Comparison of ENCODE assay signal across 8 cellular contexts in genomic region chr16:970766-971581, GRCh38. TPM values are rescaled to one million over a fixed set of nuclear protein-coding genes. Genes with fewer than 3 reads are reported as not detected.
DNase-seq lines count a peak whose midpoint lies in the region; ATAC-seq and TF ChIP-seq lines count a peak whose summit lies in the region.

Gene LMF1 (minus strand): TSS chr16:970984. CDS start chr16:970980, 4 bp downstream.

- no peak within 1 kb of the TSS for H2BK120ac ChIP-seq in IMR-90 (ENCODE audit: low read depth, low read length)

- peak within 1 kb of the TSS; percentile 89 for H3K9ac ChIP-seq in IMR-90 (ENCODE audit: low read depth, low read length)

- H3K4me3 ChIP-seq in IMR-90 (ENCODE audit: insufficient read depth, low read depth, low read length): peak within 1 kb of the TSS; percentile 73

- peak within 1 kb of the TSS; percentile 76 for H3K27ac ChIP-seq in IMR-90 (ENCODE audit: insufficient read depth, low read length)

- no peaks in the 10 kb centered on the region for H3K9me3 Mint-ChIP-seq in activated T-helper 17 cell treated with anti-CD3 and anti-CD28 coated beads, Interleukin-2, amount 50 U/mL, for 72 hours
- H3K9me3 Mint-ChIP-seq in natural killer cell treated with Interleukin-12 subunit alpha and Interleukin-12 subunit beta and Interleukin-15 and Interleukin-18, amount 100 ng/mL, for 72 hours: no peaks in the 10 kb centered on the region

- dilution Hi-C loops in IMR-90 (cut with HindIII; ENCODE audit: low sequenced_read_pairs, unreplicated experiment): no loop called here

- H3K14ac ChIP-seq in IMR-90 (replicated peaks; ENCODE audit: low read depth, low read length): peak within 1 kb of the TSS; percentile 71

- H3K4me1 ChIP-seq in IMR-90 (ENCODE audit: control insufficient read depth, insufficient read depth, low read length): peaks cover 8% of the 10 kb centered on the region

- no peak within 1 kb of the TSS for H2BK20ac ChIP-seq in IMR-90 (ENCODE audit: low read depth, low read length)

- H4K20me1 ChIP-seq in IMR-90 (ENCODE audit: insufficient read depth, low read length): no peaks in the 10 kb centered on the region

- H2BK5ac ChIP-seq in IMR-90 (ENCODE audit: low read depth, low read length, poor library complexity, severe bottlenecking): peak within 1 kb of the TSS; percentile 63

- POLR2A ChIA-PET in IMR-90 (lab: Charles Lee; ENCODE audit: unreplicated experiment): no interaction called here

- CTCF ChIA-PET in IMR-90 (lab: Yijun Ruan, JAX): no interaction called here

- H3K27ac Mint-ChIP-seq in activated T-helper 17 cell treated with anti-CD3 and anti-CD28 coated beads, Interleukin-2, amount 50 U/mL, for 72 hours: no peak within 1 kb of the TSS
- peak within 1 kb of the TSS in 1 of 2 donors; percentile 61 for H3K27ac Mint-ChIP-seq in natural killer cell treated with Interleukin-12 subunit alpha and Interleukin-12 subunit beta and Interleukin-15 and Interleukin-18, amount 100 ng/mL, for 72 hours

- H2BK15ac ChIP-seq in IMR-90 (ENCODE audit: low read depth, low read length): no peak within 1 kb of the TSS; the same call in 2 of the 3 replicates

- BruUV-seq in IMR-90 (replicated peaks; lab: Mats Ljungman, UMichigan): no TSS peak

- peak within 1 kb of the TSS; percentile 70 for H3K4me2 ChIP-seq in IMR-90 (ENCODE audit: low read depth, low read length)

- H4K8ac ChIP-seq in IMR-90 (ENCODE audit: low read depth in 2 of 2, low read length in 2 of 2): peak within 1 kb of the TSS; percentile 65 to 87

- no peak for TF ChIP-seq CTCF in IMR-90 (conservative IDR thresholded peaks at IDR 0.05; ENCODE audit: low read depth, low read length)

- H3K9me3 ChIP-seq in IMR-90 (ENCODE audit: control insufficient read depth, insufficient read depth, low read length): peaks cover 9% of the 10 kb centered on the region; the same call in 1 of the 2 replicates

- 0 out of 2 replicates have a peak within 1 kb of the TSS, but pooled peaks have one; percentile 21 for H3K56ac ChIP-seq in IMR-90 (ENCODE audit: extremely low read depth, insufficient read depth, low read length)

- peaks cover 31% of the 10 kb centered on the region for H3K27me3 ChIP-seq in IMR-90 (ENCODE audit: control insufficient read depth, insufficient read depth, low read length)

- H3K9me1 ChIP-seq in IMR-90 (ENCODE audit: insufficient read depth, low read length): peaks cover 7% of the 10 kb centered on the region

- H2AK9ac ChIP-seq in IMR-90 (replicated peaks; ENCODE audit: low read depth, low read length, poor library complexity): peak within 1 kb of the TSS; percentile 83

- no peak for TF ChIP-seq RAD21 in IMR-90 (IDR thresholded peaks at IDR 0.05; ENCODE audit: low read length)

- peak within 1 kb of the TSS; percentile 52 for H2AK5ac ChIP-seq in IMR-90 (ENCODE audit: low read depth, low read length)

- H3K4ac ChIP-seq in IMR-90 (ENCODE audit: low read depth, low read length): peak within 1 kb of the TSS; percentile 83

- H4K91ac ChIP-seq in IMR-90 (ENCODE audit: insufficient read depth, low read depth, low read length): peak within 1 kb of the TSS; percentile 62

- intact Hi-C loops in IMR-90 (cut with micrococcal nuclease): no loop called here

- ATAC-seq in GM21447 (IDR thresholded peaks at IDR 0.05; ENCODE audit: unreplicated experiment) (peak; percentile 68), IMR-90 (ENCODE audit: low read depth) (peak; percentile 99)
- ATAC-seq in activated T-helper 17 cell treated with anti-CD3 and anti-CD28 coated beads, Interleukin-2, amount 50 U/mL, for 72 hours (replicated peaks): peak; percentile 88
- peak; percentile 95 to 98 for ATAC-seq in natural killer cell treated with Interleukin-12 subunit alpha and Interleukin-12 subunit beta and Interleukin-15 and Interleukin-18, amount 100 ng/mL, for 72 hours

- H3K23ac ChIP-seq in IMR-90 (ENCODE audit: low read depth, low read length): peak within 1 kb of the TSS; percentile 64

- H3K18ac ChIP-seq in IMR-90 (ENCODE audit: low read depth, low read length): no peak within 1 kb of the TSS; the same call in 1 of the 2 replicates

- peaks cover 11% of the 10 kb centered on the region; the same call in 1 of the 2 replicates for H3K36me3 ChIP-seq in IMR-90 (ENCODE audit: control insufficient read depth, insufficient read depth, low read length)

- WGBS in IMR-90 (ENCODE audit: extremely low coverage in 2 of 2, insufficient read length in 1 of 2), 2 experiments: 0% methylated on average over 4 of the region's 71 CpGs; no CpG with 5 or more reads in 1 of the 2 experiments

- peaks cover 11 to 14% of the 10 kb centered on the region in 2 experiments for H3K79me1 ChIP-seq in IMR-90 (ENCODE audit: low read depth in 1 of 2, low read length in 2 of 2)

- H3K36me3 Mint-ChIP-seq in activated T-helper 17 cell treated with anti-CD3 and anti-CD28 coated beads, Interleukin-2, amount 50 U/mL, for 72 hours (ENCODE audit: low read depth): peaks cover 7% of the 10 kb centered on the region
- no peaks in the 10 kb centered on the region for H3K36me3 Mint-ChIP-seq in natural killer cell treated with Interleukin-12 subunit alpha and Interleukin-12 subunit beta and Interleukin-15 and Interleukin-18, amount 100 ng/mL, for 72 hours

- H3K4me3 Mint-ChIP-seq in activated T-helper 17 cell treated with anti-CD3 and anti-CD28 coated beads, Interleukin-2, amount 50 U/mL, for 72 hours: peak within 1 kb of the TSS; percentile 69
- peak within 1 kb of the TSS; percentile 71 for H3K4me3 Mint-ChIP-seq in natural killer cell treated with Interleukin-12 subunit alpha and Interleukin-12 subunit beta and Interleukin-15 and Interleukin-18, amount 100 ng/mL, for 72 hours

- DNase-seq in DMS 273 (lab: John Stamatoyannopoulos, UW; ENCODE audit: unreplicated experiment): peak; percentile 93
- DNase-seq in IMR-90: peak; percentile 79
- peak; percentile 70 for DNase-seq in RPMI7951 (ENCODE audit: low read depth)
- DNase-seq in fibroblast of peridontal ligament (ENCODE audit: extremely low read depth): peak; percentile 79
- DNase-seq in natural killer cell treated with Interleukin-12 subunit alpha and Interleukin-12 subunit beta and Interleukin-15 and Interleukin-18, amount 100 ng/mL, for 72 hours (ENCODE audit: low spot score): peak; percentile 97
- DNase-seq in stimulated activated naive CD4-positive, alpha-beta T cell (lab: John Stamatoyannopoulos, UW): peak; percentile 93 to 99 (median 96)

- peak; percentile 75 for TF ChIP-seq POLR2A in IMR-90 (IDR thresholded peaks at IDR 0.05; ENCODE audit: low read depth, low read length)

- peak within 1 kb of the TSS; percentile 50 for H4K5ac ChIP-seq in IMR-90 (ENCODE audit: low read depth, low read length)

- in situ Hi-C loops in IMR-90 (cut with MboI; ENCODE audit: low sequenced_read_pairs): no loop called here

- peak within 1 kb of the TSS; percentile 100 for H2AFZ ChIP-seq in IMR-90 (replicated peaks; ENCODE audit: low read length, poor library complexity)

- peaks cover 8% of the 10 kb centered on the region for H3K4me1 Mint-ChIP-seq in activated T-helper 17 cell treated with anti-CD3 and anti-CD28 coated beads, Interleukin-2, amount 50 U/mL, for 72 hours
- H3K4me1 Mint-ChIP-seq in natural killer cell treated with Interleukin-12 subunit alpha and Interleukin-12 subunit beta and Interleukin-15 and Interleukin-18, amount 100 ng/mL, for 72 hours (ENCODE audit: low read depth in 2 of 2): peaks cover 11 to 17% of the 10 kb centered on the region in 2 donors

- no peaks in the 10 kb centered on the region for H3K27me3 Mint-ChIP-seq in activated T-helper 17 cell treated with anti-CD3 and anti-CD28 coated beads, Interleukin-2, amount 50 U/mL, for 72 hours
- H3K27me3 Mint-ChIP-seq in natural killer cell treated with Interleukin-12 subunit alpha and Interleukin-12 subunit beta and Interleukin-15 and Interleukin-18, amount 100 ng/mL, for 72 hours: no peaks in the 10 kb centered on the region

TF ChIP-seq in IMR-90, 13 proteins besides CTCF, POLR2A, EP300 and RAD21:
- TF ChIP-seq ELK1 (IDR thresholded peaks at IDR 0.05; ENCODE audit: borderline replicate concordance, low read depth, low read length): no peak
- TF ChIP-seq NFE2L2 (IDR thresholded peaks at IDR 0.05; ENCODE audit: low read depth, low read length): no peak
- TF ChIP-seq FOS (IDR thresholded peaks at IDR 0.05; ENCODE audit: low read depth, low read length): no peak
- TF ChIP-seq RFX5 (IDR thresholded peaks at IDR 0.05; ENCODE audit: low read depth, low read length): no peak
- TF ChIP-seq MXI1 (IDR thresholded peaks at IDR 0.05; ENCODE audit: borderline replicate concordance, low read depth, low read length): 0 out of 2 replicates have a peak, but pooled peaks have one; percentile 31
- TF ChIP-seq CEBPB (IDR thresholded peaks at IDR 0.05; ENCODE audit: low read depth, low read length): no peak
- no peak for TF ChIP-seq USF2 (IDR thresholded peaks at IDR 0.05; ENCODE audit: low read depth, low read length)
- no peak for TF ChIP-seq SMC3 (IDR thresholded peaks at IDR 0.05; ENCODE audit: low read depth, low read length)
- TF ChIP-seq MAZ (IDR thresholded peaks at IDR 0.05; ENCODE audit: borderline replicate concordance, low read depth, low read length): peak; percentile 68

RNA-seq across cellular contexts. Expression of gene LMF1, which starts in this region (rescaled TPM):
- total RNA-seq in IMR-90 (2012; rRNA removed): 6.7 and 13.1 TPM in 2 replicates
- polyA plus RNA-seq in IMR-90 (2012; rRNA removed): 7.7 and 11.0 TPM in 2 replicates
- 11.9 and 15.1 TPM in 2 replicates for polyA plus RNA-seq in IMR-90 (2012; cell fraction: cytosol; rRNA removed)
- 17.8 and 49.9 TPM in 2 replicates for polyA plus RNA-seq in IMR-90 (2012; cell fraction: nucleus; rRNA removed; ENCODE audit: low replicate concordance)
- 16.0 and 20.4 TPM in 2 replicates for total RNA-seq in RPMI7951 (2014; rRNA removed; shearing (Covaris generic))
- total RNA-seq in activated T-helper 17 cell treated with anti-CD3 and anti-CD28 coated beads, Interleukin-2, amount 50 U/mL, for 72 hours: 10 to 100 TPM; 12.3 to 17.8 TPM
- 10 to 100 TPM; 17.1 to 21.0 TPM for total RNA-seq in natural killer cell treated with Interleukin-12 subunit alpha and Interleukin-12 subunit beta and Interleukin-15 and Interleukin-18, amount 100 ng/mL, for 72 hours

Comparison
In these comparisons a context has a peak if more than half of its experiments do, and no peak if none do; other contexts are left out.
1. Peak in every context shown above with its lines: DNase-seq, ATAC-seq, H3K4me3 ChIP-seq and H3K27ac ChIP-seq.